Comparison of ENCODE assay signal across 8 cellular contexts in the genomic region with DNA sequence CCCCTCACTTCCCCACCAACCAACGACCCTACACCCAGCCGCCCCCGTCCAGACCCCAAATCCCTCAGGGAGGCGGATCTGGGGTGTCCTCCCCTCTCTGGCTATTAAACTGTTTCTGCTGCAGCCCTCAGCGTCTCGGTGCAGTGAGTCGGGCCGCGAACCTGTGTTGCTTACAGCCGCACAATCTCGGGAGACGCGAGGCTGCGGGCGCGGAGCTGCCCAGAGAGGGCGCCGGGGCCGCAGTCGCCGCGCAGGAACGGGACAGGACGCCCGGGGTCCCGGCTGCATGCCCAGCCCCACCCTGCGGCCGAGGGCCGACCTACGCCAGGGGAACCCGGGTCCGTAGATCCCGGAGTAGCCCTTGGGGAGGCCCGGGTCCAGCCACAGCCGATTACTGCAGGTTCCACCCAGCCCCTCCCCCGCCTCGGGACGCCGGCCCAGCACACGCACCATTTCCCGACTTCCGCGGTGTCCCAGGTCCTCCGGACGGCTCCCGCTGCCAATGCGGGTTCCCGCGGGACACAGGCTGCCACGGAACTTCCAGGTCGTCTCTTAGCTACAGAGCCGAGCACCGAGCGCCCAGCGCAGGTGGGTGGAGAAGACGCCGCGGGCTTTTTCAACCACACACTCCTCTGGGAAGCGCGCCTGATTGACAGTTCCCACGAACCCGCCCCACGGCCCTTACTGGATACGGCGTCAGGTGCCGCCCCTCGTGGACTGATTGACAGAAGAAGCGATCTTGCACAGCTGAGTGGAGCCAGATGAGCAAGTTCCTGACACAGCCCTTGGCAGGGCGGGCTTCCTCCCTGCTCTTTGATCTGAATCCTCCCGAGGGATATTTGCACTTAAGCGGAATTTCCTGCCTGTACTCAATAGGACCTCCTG. TPM values are rescaled to one million over a fixed set of nuclear protein-coding genes. Genes with fewer than 3 reads are reported as not detected.
DNase-seq lines count a peak whose midpoint lies in the region; ATAC-seq and TF ChIP-seq lines count a peak whose summit lies in the region.

Gene ZNF799 (minus strand): TSS at position 654 of the 885 bp plus-strand sequence. CDS start 201 bp downstream, at position 453.

- peak within 1 kb of the TSS; percentile 73 for H3K4me3 ChIP-seq in AG09309 (ENCODE audit: control insufficient read depth, low read depth, low read length)

- ATAC-seq in GM19023 (IDR thresholded peaks at IDR 0.05; ENCODE audit: unreplicated experiment) (peak; percentile 84), HG03280 (IDR thresholded peaks at IDR 0.05; ENCODE audit: unreplicated experiment) (peak; percentile 88)

- TF ChIP-seq CTCF in AG09309 (IDR thresholded peaks at IDR 0.05; ENCODE audit: control insufficient read depth, insufficient read depth, low read depth, low read length, missing control alignments) = no peak

- DNase-seq in AG09309 (ENCODE audit: low read depth) (peak; percentile 80), NCI-H345 treated with DMSO at 0.1 percent for 48 hours (lab: John Stamatoyannopoulos, UW; ENCODE audit: unreplicated experiment) (peak; percentile 52), cerebellum (ENCODE audit: low spot score) (peak; percentile 93), kidney glomerular epithelial cell (lab: John Stamatoyannopoulos, UW) (peak; percentile 96)
- DNase-seq in activated CD4-positive, CD25-positive, alpha-beta regulatory T cell treated with anti-CD3 and anti-CD28 coated beads, Interleukin-2, amount 50 U/mL, for 72 hours = peak; percentile 83
- DNase-seq in stimulated activated CD4-positive, alpha-beta T cell treated with anti-CD3 and anti-CD28 coated beads, Interleukin-15, amount 100 ng/mL, for 48 hours (ENCODE audit: low read depth in 2 of 2) = peak; percentile 82 to 83

RNA-seq across cellular contexts. Expression of gene ZNF799, which starts in this region (rescaled TPM):
- total RNA-seq in cerebellum = 6.9 TPM

Comparison
In these comparisons a context has a peak if more than half of its experiments do, and no peak if none do; other contexts are left out.
1. Peak in every context shown above with its lines: DNase-seq, ATAC-seq and H3K4me3 ChIP-seq.